ENCODE assay signal across 8 cellular contexts in the genomic region with DNA sequence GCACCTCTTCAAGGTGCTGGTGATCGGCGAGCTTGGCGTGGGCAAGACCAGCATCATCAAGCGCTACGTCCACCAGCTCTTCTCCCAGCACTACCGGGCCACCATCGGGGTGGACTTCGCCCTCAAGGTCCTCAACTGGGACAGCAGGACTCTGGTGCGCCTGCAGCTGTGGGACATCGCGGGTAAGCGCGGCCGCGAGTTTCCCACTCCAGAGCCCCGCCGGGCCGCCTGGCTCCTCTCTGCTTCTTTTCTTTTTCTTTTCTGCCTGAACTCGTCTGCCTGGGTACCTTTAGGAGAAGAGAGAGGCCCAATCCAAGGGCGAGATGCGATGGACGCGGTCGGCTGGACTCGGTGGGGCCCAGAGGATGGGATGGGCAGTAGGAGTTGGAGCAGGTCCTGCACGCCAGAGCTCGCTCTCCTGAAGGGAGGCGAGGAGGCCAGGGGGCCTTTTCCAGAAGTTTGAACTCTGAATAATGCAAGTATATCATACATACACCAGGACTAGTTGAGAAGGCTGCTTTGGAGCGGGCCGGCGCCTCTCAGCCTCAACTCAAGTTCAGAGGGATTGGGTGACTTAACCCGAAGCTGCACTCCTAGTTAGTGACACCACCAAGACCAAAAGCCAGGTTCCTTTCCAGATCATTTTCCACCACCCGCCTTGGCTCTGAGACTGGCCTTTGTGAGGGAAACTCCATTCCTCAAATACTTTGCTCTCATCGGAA. TPM values are rescaled to one million over a fixed set of nuclear protein-coding genes. Genes with fewer than 3 reads are reported as not detected.
DNase-seq lines count a peak whose midpoint lies in the region; ATAC-seq, FAIRE-seq and TF ChIP-seq lines count a peak whose summit lies in the region.

No MANE protein-coding gene starts in this region.

- 1 to 2% methylated on average over 27 to 31 of the region's 34 CpGs for WGBS in GM23248 (ENCODE audit: low coverage in 1 of 2, low lambda C conversion rate in 2 of 2, missing lambda C conversion rate in 2 of 2), 2 experiments
- 0% methylated on average over 18 of the region's 34 CpGs for WGBS in mammary epithelial cell (ENCODE audit: low coverage, missing lambda C conversion rate)

- H3K27ac Mint-ChIP-seq in CD8-positive, alpha-beta T cell: no peak overlapping the region
- peak overlapping the region in 3 of 6 donors; percentile 64 to 84 (median 73) for H3K27ac Mint-ChIP-seq in immature natural killer cell

- no peaks in the 10 kb centered on the region for H3K9me3 Mint-ChIP-seq in CD8-positive, alpha-beta T cell
- peaks cover 0 to 8% (median 4%) of the 10 kb centered on the region in 6 donors for H3K9me3 Mint-ChIP-seq in immature natural killer cell

- H3K4me3 ChIP-seq in CD8-positive, alpha-beta T cell (ENCODE audit: low read depth, low read length): no peak overlapping the region
- H3K4me3 ChIP-seq in GM23248 (peak overlapping the region; percentile 84), NT2/D1 (ENCODE audit: insufficient read length, low read depth) (peak overlapping the region; percentile 85), mammary epithelial cell (replicated peaks in 1 of 3; ENCODE audit: insufficient read depth in 1 of 3, low read depth in 2 of 3, low read length in 3 of 3) (peak overlapping the region; percentile 59 to 97 (median 91)), gastrocnemius medialis (peak overlapping the region; percentile 61 to 70 (median 67))

- ATAC-seq in CD8-positive, alpha-beta T cell: no peak
- peak; percentile 34 to 42 for ATAC-seq in gastrocnemius medialis

- CTCF ChIA-PET in CD8-positive, alpha-beta T cell (lab: Charles Lee): no interaction called here
- CTCF ChIA-PET in mammary epithelial cell (lab: Charles Lee; ENCODE audit: low non-redundant PET): no interaction called here

- dilution Hi-C loops in mammary epithelial cell (cut with HindIII; ENCODE audit: low sequenced_read_pairs): no loop called here

- H3K4me2 ChIP-seq in GM23248 (ENCODE audit: unreplicated experiment) (peak overlapping the region; percentile 98), mammary epithelial cell (ENCODE audit: insufficient read depth, low read depth, low read length) (peak overlapping the region; percentile 96)

- H3K36me3 ChIP-seq in CD8-positive, alpha-beta T cell (ENCODE audit: insufficient read depth, low read length): no peaks in the 10 kb centered on the region
- H3K36me3 ChIP-seq in GM23248 (ENCODE audit: low read depth): no peaks in the 10 kb centered on the region; the same call in 1 of the 2 replicates
- no peaks in the 10 kb centered on the region for H3K36me3 ChIP-seq in NT2/D1 (ENCODE audit: insufficient read depth, insufficient read length, low read length)
- no peaks in the 10 kb centered on the region for H3K36me3 ChIP-seq in mammary epithelial cell (ENCODE audit: insufficient read depth, low read length)
- H3K36me3 ChIP-seq in gastrocnemius medialis: no peaks in the 10 kb centered on the region

- H3K27me3 ChIP-seq in CD8-positive, alpha-beta T cell (ENCODE audit: insufficient read depth, low read length): peaks cover 9% of the 10 kb centered on the region
- H3K27me3 ChIP-seq in GM23248 (replicated peaks; ENCODE audit: insufficient read depth): no peaks in the 10 kb centered on the region
- no peaks in the 10 kb centered on the region for H3K27me3 ChIP-seq in NT2/D1 (ENCODE audit: insufficient read depth, insufficient read length)
- no peaks in the 10 kb centered on the region for H3K27me3 ChIP-seq in mammary epithelial cell (ENCODE audit: insufficient read depth, low read length)
- H3K27me3 ChIP-seq in gastrocnemius medialis: no peaks in the 10 kb centered on the region

- BruUV-seq in mammary epithelial cell (replicated peaks; lab: Mats Ljungman, UMichigan): no TSS peak

- TF ChIP-seq CTCF in CD8-positive, alpha-beta T cell (IDR thresholded peaks at IDR 0.05): no peak
- TF ChIP-seq CTCF in mammary epithelial cell (conservative IDR thresholded peaks at IDR 0.05 in 1 of 2, IDR thresholded peaks at IDR 0.05 in 1 of 2; ENCODE audit: extremely low read depth in 1 of 2, insufficient read depth in 1 of 2, low read depth in 1 of 2, low read length in 2 of 2) (no peak), gastrocnemius medialis (IDR thresholded peaks at IDR 0.05 in 4 of 5, conservative IDR thresholded peaks at IDR 0.05 in 1 of 5) (no peak)

- peak overlapping the region; percentile 90 for H3K9ac ChIP-seq in GM23248
- H3K9ac ChIP-seq in NT2/D1 (ENCODE audit: insufficient read length, low read depth): peak overlapping the region; percentile 89
- peak overlapping the region; percentile 94 for H3K9ac ChIP-seq in mammary epithelial cell (ENCODE audit: insufficient read depth, low read length)

- H2AFZ ChIP-seq in GM23248 (peak overlapping the region; percentile 66), mammary epithelial cell (ENCODE audit: low read depth, low read length) (peak overlapping the region; percentile 95)

- in situ Hi-C loops in GM23248 (cut with MboI): loop anchor here (25.0 kb wide), 1 partner anchor 607 kb away; no protein-coding TSS in a partner anchor
- in situ Hi-C loops in mammary epithelial cell (cut with MboI; ENCODE audit: low sequenced_read_pairs in 2 of 2): no loop called here
- in situ Hi-C loops in gastrocnemius medialis (cut with MboI; ENCODE audit: low sequenced_read_pairs in 4 of 4): loop anchor here in 1 of 4 donors (25.0 kb wide), 1 partner anchor 582 kb away; a partner anchor contains a TSS

- H4K20me1 ChIP-seq in GM23248 (ENCODE audit: insufficient read depth): no peaks in the 10 kb centered on the region
- H4K20me1 ChIP-seq in mammary epithelial cell (ENCODE audit: insufficient read depth, low read length): no peaks in the 10 kb centered on the region

- H3F3A ChIP-seq in GM23248 (ENCODE audit: insufficient read depth): peaks cover 39% of the 10 kb centered on the region

- POLR2A ChIA-PET in CD8-positive, alpha-beta T cell (lab: Charles Lee): no interaction called here

- H3K4me1 ChIP-seq in CD8-positive, alpha-beta T cell (ENCODE audit: insufficient read depth, low read length): no peaks in the 10 kb centered on the region
- H3K4me1 ChIP-seq in GM23248 (ENCODE audit: insufficient read depth) (peaks cover 25% of the 10 kb centered on the region), NT2/D1 (ENCODE audit: insufficient read depth, insufficient read length) (no peaks in the 10 kb centered on the region), mammary epithelial cell (ENCODE audit: insufficient read depth, low read length) (peaks cover 24% of the 10 kb centered on the region), gastrocnemius medialis (peaks cover 3 to 5% of the 10 kb centered on the region in 2 donors)

- H3K36me3 Mint-ChIP-seq in CD8-positive, alpha-beta T cell: no peaks in the 10 kb centered on the region
- H3K36me3 Mint-ChIP-seq in immature natural killer cell: no peaks in the 10 kb centered on the region

- peaks cover 39% of the 10 kb centered on the region for H3K79me2 ChIP-seq in GM23248 (ENCODE audit: insufficient read depth)
- H3K79me2 ChIP-seq in mammary epithelial cell (ENCODE audit: insufficient read depth, low read length): peaks cover 48% of the 10 kb centered on the region

- intact Hi-C loops in CD8-positive, alpha-beta T cell (cut with DNase I, micrococcal nuclease): no loop called here
- intact Hi-C loops in mammary epithelial cell (cut with micrococcal nuclease) (loop anchor here (1.0 to 10.0 kb wide), 6 partner anchors 156 to 799 kb away; a partner anchor contains a TSS), gastrocnemius medialis (cut with DNase I; ENCODE audit: low total_unique reads) (loop anchor here (5.0 to 10.0 kb wide), 4 partner anchors 161 to 807 kb away; a partner anchor contains a TSS)

- no peak for DNase-seq in CD8-positive, alpha-beta T cell
- DNase-seq in GM23248 (peak; percentile 72), NT2/D1 (ENCODE audit: low read depth, low spot score) (no peak), mammary epithelial cell (peak; percentile 48), immature natural killer cell (no peak), gastrocnemius medialis (peak; percentile 3 to 16), NCI-H2107 (lab: John Stamatoyannopoulos, UW) (no peak), GM12891 (ENCODE audit: insufficient read length, low spot score) (no peak)

- no peak overlapping the region for H3K27ac ChIP-seq in CD8-positive, alpha-beta T cell (ENCODE audit: low read depth, low read length)
- H3K27ac ChIP-seq in GM23248: peak overlapping the region; percentile 92
- peak overlapping the region; percentile 92 for H3K27ac ChIP-seq in mammary epithelial cell (ENCODE audit: insufficient read depth, low read depth, low read length)
- peak overlapping the region; percentile 81 to 89 (median 84) for H3K27ac ChIP-seq in gastrocnemius medialis

- H3K27me3 Mint-ChIP-seq in CD8-positive, alpha-beta T cell (ENCODE audit: low read depth): peaks cover 21% of the 10 kb centered on the region
- H3K27me3 Mint-ChIP-seq in immature natural killer cell (ENCODE audit: low read depth in 3 of 3): peaks cover 1 to 8% (median 6%) of the 10 kb centered on the region in 3 donors

- H3K9me3 ChIP-seq in CD8-positive, alpha-beta T cell (ENCODE audit: low read length): no peaks in the 10 kb centered on the region
- H3K9me3 ChIP-seq in GM23248 (ENCODE audit: low read depth): no peaks in the 10 kb centered on the region
- H3K9me3 ChIP-seq in NT2/D1 (ENCODE audit: insufficient read depth, low read length): no peaks in the 10 kb centered on the region
- no peaks in the 10 kb centered on the region for H3K9me3 ChIP-seq in mammary epithelial cell (replicated peaks; ENCODE audit: insufficient read depth, low read length)
- no peaks in the 10 kb centered on the region for H3K9me3 ChIP-seq in gastrocnemius medialis

- no peaks in the 10 kb centered on the region for H3K9me2 ChIP-seq in GM23248 (ENCODE audit: insufficient read depth)

- FAIRE-seq in GM12891 (lab: Jason Lieb, UNC): no peak

- peaks cover 12% of the 10 kb centered on the region for H3K4me1 Mint-ChIP-seq in CD8-positive, alpha-beta T cell (ENCODE audit: low read depth)
- peaks cover 9 to 13% of the 10 kb centered on the region in 2 donors for H3K4me1 Mint-ChIP-seq in immature natural killer cell

- H3K4me3 Mint-ChIP-seq in CD8-positive, alpha-beta T cell: peak overlapping the region; percentile 75
- H3K4me3 Mint-ChIP-seq in immature natural killer cell: peak overlapping the region; percentile 80 to 90 (median 84)

- TF ChIP-seq POLR2A in gastrocnemius medialis (IDR thresholded peaks at IDR 0.05): peak; percentile 1 to 29
- no peak for TF ChIP-seq POLR2A in GM12891 (IDR thresholded peaks at IDR 0.05; ENCODE audit: low read depth, low read length)

RNA-seq across cellular contexts. Expression of a gene that starts 0.5 kb away (rescaled TPM):
- total RNA-seq in CD8-positive, alpha-beta T cell: not detected
- 103 and 165 TPM in 2 replicates for total RNA-seq in GM23248 (2014; rRNA removed; shearing (Covaris generic))
- polyA plus RNA-seq in GM23248 (2016; fragmentation: Nextera tagmentation; extraction: Ambion mirVana): 236 and 239 TPM in 2 replicates
- total RNA-seq in mammary epithelial cell: 10 to 100 TPM; 56.5 to 79.9 TPM
- polyA plus RNA-seq in mammary epithelial cell: 48.6 TPM
- 21.0 TPM for polyA minus RNA-seq in mammary epithelial cell
- polyA plus RNA-seq in immature natural killer cell: 10 to 100 TPM in 2 of 3 donors, 1 to 10 TPM in 1; 6.3 to 31.8 (median 21.5) TPM
- total RNA-seq in gastrocnemius medialis: 1 to 10 TPM; 1.2 to 4.3 (median 3.2) TPM
- polyA plus RNA-seq in GM12891 (2012; ENCODE audit: low read depth, missing spikeins): not detected

RNA-seq across cellular contexts. Expression of a gene that starts 54.7 kb away (rescaled TPM):
- not detected for total RNA-seq in CD8-positive, alpha-beta T cell
- total RNA-seq in GM23248 (2014; rRNA removed; shearing (Covaris generic)): not detected in 2 replicates
- polyA plus RNA-seq in GM23248 (2016; fragmentation: Nextera tagmentation; extraction: Ambion mirVana) (not detected in 2 replicates), mammary epithelial cell (not detected), immature natural killer cell (not detected)
- total RNA-seq in mammary epithelial cell (not detected), gastrocnemius medialis (not detected)
- not detected for polyA minus RNA-seq in mammary epithelial cell
- polyA plus RNA-seq in GM12891 (2012; ENCODE audit: low read depth, missing spikeins): not detected

Comparison
In these comparisons a context has a peak if more than half of its experiments do, and no peak if none do; other contexts are left out.
1. DNase-seq: peak in GM23248 (single experiment), mammary epithelial cell (single experiment) and gastrocnemius medialis (2 of 2); none in CD8-positive, alpha-beta T cell (0 of 7), NT2/D1 (single experiment), immature natural killer cell (0 of 3), NCI-H2107 (single experiment) and GM12891 (single experiment).
2. RNA of a gene that starts 0.5 kb away (total RNA-seq): 103 to 165 TPM in GM23248 and 56.5 to 79.9 TPM in mammary epithelial cell; 1.2 to 4.3 TPM in gastrocnemius medialis and not detected in CD8-positive, alpha-beta T cell; every median in the first group is over 10 times any median in the second.
3. intact Hi-C loops: an anchor here in mammary epithelial cell (1.0 to 10.0 kb wide) and gastrocnemius medialis (5.0 to 10.0 kb wide); none called in CD8-positive, alpha-beta T cell.
4. Peak in every context shown above with its lines, with median percentiles within 50 percentile points of each other: H3K9ac ChIP-seq.